In genomic region chr2:85539361-85540130, GRCh38 we compare ENCODE assay signal across 8 cellular contexts. TPM values are rescaled to one million over a fixed set of nuclear protein-coding genes. Genes with fewer than 3 reads are reported as not detected.
DNase-seq lines count a peak whose midpoint lies in the region; ATAC-seq and TF ChIP-seq lines count a peak whose summit lies in the region.

No MANE protein-coding gene starts in this region.

- peaks cover 35% of the 10 kb centered on the region for H3K36me3 ChIP-seq in Panc1 (ENCODE audit: control insufficient read depth, insufficient read depth, low read length)
- peaks cover 43% of the 10 kb centered on the region for H3K36me3 ChIP-seq in neuron (ENCODE audit: insufficient read depth, low read length)
- H3K36me3 ChIP-seq in subcutaneous abdominal adipose tissue (ENCODE audit: control insufficient read depth in 5 of 5, insufficient read depth in 5 of 5, low read length in 5 of 5) = peaks cover 27 to 38% (median 32%) of the 10 kb centered on the region in 5 donors

- POLR2A ChIA-PET in Panc1 (lab: Charles Lee) = interaction anchor here (0.6 to 3.0 kb wide), 17 partner anchors 11 to 145 kb away, joined by 3 to 18 read pairs (median 7); partner anchors contain the start of gene SH2D6

- in situ Hi-C loops in Panc1 (cut with HindIII; ENCODE audit: low pct_unique_long_range_greater_than_20kb, low sequenced_read_pairs) = loop anchor here (25.0 kb wide), 1 partner anchor 127 kb away; the partner anchor contains the start of genes CAPG and SH2D6

- H3K4me3 ChIP-seq in Panc1 (ENCODE audit: low read depth in 2 of 2, low read length in 2 of 2) (peak overlapping the region; percentile 99 to 100), neuron (ENCODE audit: low read length) (peak overlapping the region; percentile 70), subcutaneous abdominal adipose tissue (ENCODE audit: low read depth in 1 of 5, low read length in 5 of 5) (peak overlapping the region; percentile 78 to 97 (median 87))

- DNase-seq in AG08396 (ENCODE audit: low spot score) (peak; percentile 62), Panc1 (ENCODE audit: low read depth, low spot score) (no peak), foreskin keratinocyte (peak in 1 of 2 donors; percentile 51)
- peak; percentile 92 for DNase-seq in activated effector memory CD4-positive, alpha-beta T cell treated with anti-CD3 and anti-CD28 coated beads, Interleukin-2, amount 50 U/mL, for 16 hours

- ATAC-seq in GM18867 (IDR thresholded peaks at IDR 0.05; ENCODE audit: unreplicated experiment) (peak; percentile 35), HG03135 (IDR thresholded peaks at IDR 0.05; ENCODE audit: unreplicated experiment) (peak; percentile 32), Panc1 (peak; percentile 62), foreskin keratinocyte (peak; percentile 40)

- BruUV-seq in Panc1 (replicated peaks; lab: Mats Ljungman, UMichigan) = no TSS peak

- H3K9me3 ChIP-seq in Panc1 (ENCODE audit: control insufficient read depth, insufficient read depth, low read depth, low read length) = no peaks in the 10 kb centered on the region
- H3K9me3 ChIP-seq in neuron (ENCODE audit: low read length) = no peaks in the 10 kb centered on the region
- H3K9me3 ChIP-seq in subcutaneous abdominal adipose tissue (ENCODE audit: control insufficient read depth in 5 of 5, low read length in 5 of 5) = no peaks in the 10 kb centered on the region

- H3K4me1 ChIP-seq in Panc1 (ENCODE audit: control insufficient read depth, insufficient read depth, low read length) (peaks cover 53% of the 10 kb centered on the region), foreskin keratinocyte (peaks cover 30% of the 10 kb centered on the region), neuron (ENCODE audit: insufficient read depth, low read length) (peaks cover 25% of the 10 kb centered on the region), subcutaneous abdominal adipose tissue (ENCODE audit: control insufficient read depth in 5 of 5, insufficient read depth in 5 of 5, low read length in 5 of 5) (peaks cover 3 to 48% (median 38%) of the 10 kb centered on the region in 5 donors)

- intact Hi-C loops in Panc1 (cut with micrococcal nuclease; ENCODE audit: unreplicated experiment) = loop anchor here (2.0 kb wide), 1 partner anchor 119 kb away; no protein-coding TSS in a partner anchor

- H3K27ac ChIP-seq in Panc1 (ENCODE audit: low read length) = peak overlapping the region; percentile 100
- H3K27ac ChIP-seq in foreskin keratinocyte = peak overlapping the region; percentile 89
- peak overlapping the region; percentile 99 for H3K27ac ChIP-seq in subcutaneous abdominal adipose tissue (ENCODE audit: low read depth, low read length)

- no peak for TF ChIP-seq CTCF in Panc1 (IDR thresholded peaks at IDR 0.05)
- no peak for TF ChIP-seq CTCF in foreskin keratinocyte (conservative IDR thresholded peaks at IDR 0.05)

- CTCF ChIA-PET in Panc1 (lab: Charles Lee) = interaction anchor here (1.2 to 2.3 kb wide), 2 partner anchors 90 to 120 kb away, joined by 4 to 11 read pairs; no protein-coding TSS in a partner anchor

- no peak overlapping the region for H2AFZ ChIP-seq in neuron (ENCODE audit: low read depth, low read length)

- H3K9ac ChIP-seq in subcutaneous abdominal adipose tissue (ENCODE audit: low read length in 5 of 5) = peak overlapping the region; percentile 57 to 99 (median 93)

- H3K27me3 ChIP-seq in Panc1 (ENCODE audit: control insufficient read depth, insufficient read depth, low read length) = no peaks in the 10 kb centered on the region
- no peaks in the 10 kb centered on the region for H3K27me3 ChIP-seq in foreskin keratinocyte
- H3K27me3 ChIP-seq in neuron (ENCODE audit: insufficient read depth, low read length) = no peaks in the 10 kb centered on the region
- no peaks in the 10 kb centered on the region for H3K27me3 ChIP-seq in subcutaneous abdominal adipose tissue (ENCODE audit: control insufficient read depth in 5 of 5, insufficient read depth in 4 of 5, low read length in 5 of 5)

RNA-seq across cellular contexts. Expression of gene MAT2A, which starts 0.6 kb away (rescaled TPM):
- total RNA-seq in Panc1 (2021; ENCODE audit: unreplicated experiment) (547 TPM), foreskin keratinocyte (141 and 157 TPM in 2 replicates)
- 391 TPM for polyA plus RNA-seq in Panc1 (2012; ENCODE audit: insufficient read length)
- 92.5 and 105 TPM in 2 replicates for polyA plus RNA-seq in foreskin keratinocyte

RNA-seq across cellular contexts. Expression of gene GGCX, which starts 21.7 kb away (rescaled TPM):
- total RNA-seq in Panc1 (2021; ENCODE audit: unreplicated experiment) = 64.1 TPM
- 44.9 TPM for polyA plus RNA-seq in Panc1 (2012; ENCODE audit: insufficient read length)
- 36.2 and 36.8 TPM in 2 replicates for total RNA-seq in foreskin keratinocyte
- polyA plus RNA-seq in foreskin keratinocyte = 24.9 and 27.2 TPM in 2 replicates

RNA-seq across cellular contexts. Expression of gene VAMP8, which starts 37.8 kb away (rescaled TPM):
- 93.2 TPM for total RNA-seq in Panc1 (2021; ENCODE audit: unreplicated experiment)
- 113 TPM for polyA plus RNA-seq in Panc1 (2012; ENCODE audit: insufficient read length)
- 93.1 and 116 TPM in 2 replicates for total RNA-seq in foreskin keratinocyte
- polyA plus RNA-seq in foreskin keratinocyte = 286 and 294 TPM in 2 replicates

RNA-seq across cellular contexts. Expression of gene VAMP5, which starts 44.7 kb away (rescaled TPM):
- total RNA-seq in Panc1 (2021; ENCODE audit: unreplicated experiment) (21.3 TPM), foreskin keratinocyte (0.99 and 1.6 TPM in 2 replicates)
- polyA plus RNA-seq in Panc1 (2012; ENCODE audit: insufficient read length) = 47.7 TPM
- 5.3 and 6.3 TPM in 2 replicates for polyA plus RNA-seq in foreskin keratinocyte

RNA-seq across cellular contexts. Expression of gene RNF181, which starts 56.0 kb away (rescaled TPM):
- total RNA-seq in Panc1 (2021; ENCODE audit: unreplicated experiment) (156 TPM), foreskin keratinocyte (164 and 177 TPM in 2 replicates)
- 365 TPM for polyA plus RNA-seq in Panc1 (2012; ENCODE audit: insufficient read length)
- 231 and 251 TPM in 2 replicates for polyA plus RNA-seq in foreskin keratinocyte
